19 cellular contexts compared by ENCODE assay signal in the genomic region with DNA sequence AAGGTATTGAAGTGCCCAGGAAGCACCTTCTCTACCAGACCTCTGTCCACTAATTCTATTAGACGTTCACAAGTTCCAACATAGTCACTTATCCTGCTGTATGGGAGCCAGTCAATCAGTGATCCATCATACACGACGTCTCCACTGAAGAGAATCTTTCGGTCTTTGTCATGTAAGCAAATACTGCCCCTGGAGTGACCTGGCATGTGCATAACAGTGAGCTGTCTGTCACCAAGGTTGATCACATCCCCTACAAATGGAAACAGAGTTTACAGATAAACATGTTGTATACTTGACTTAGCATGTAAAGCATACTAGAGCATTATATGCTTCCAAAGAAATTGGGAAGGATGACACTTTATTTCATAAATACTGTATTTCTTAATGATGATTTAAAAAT. TPM values are rescaled to one million over a fixed set of nuclear protein-coding genes. Genes with fewer than 3 reads are reported as not detected.
DNase-seq lines count a peak whose midpoint lies in the region; ATAC-seq, FAIRE-seq and TF ChIP-seq lines count a peak whose summit lies in the region.
"Had no signal": no experiment of that assay in that cellular context is flagged by ENCODE, and none has a peak within 500 bp of the region (broad histone marks: within the 10 kb centered on the region; RNA-seq: fewer than 3 reads in every experiment).

No MANE protein-coding gene starts in this region.

- H3K4me2 ChIP-seq in A549 (no peak overlapping the region), H1 (ENCODE audit: insufficient read depth in 1 of 2, low read depth in 2 of 2, low read length in 2 of 2) (peak overlapping the region; percentile 0 to 35; a peak in 1 of 4 replicates), neuronal stem cell (ENCODE audit: insufficient read depth, low read length, poor library complexity, severe bottlenecking) (no peak overlapping the region)

- CTCF ChIA-PET in A549 (lab: Yijun Ruan, JAX) = interaction anchor here (1.1 to 1.4 kb wide), 2 partner anchors 15 to 68 kb away, joined by 3 read pairs; partner anchors contain the start of gene LYSMD3
- CTCF ChIA-PET in H1 (lab: Charles Lee; ENCODE audit: partially characterized antibody) = interaction anchor here (0.8 to 2.1 kb wide), 7 partner anchors 10 to 69 kb away, joined by 3 to 7 read pairs (median 4); partner anchors contain the start of genes LYSMD3, MBLAC2 and POLR3G

- H2BK20ac ChIP-seq in H1 (ENCODE audit: low read length) = no peak overlapping the region

- H4K8ac ChIP-seq in H1 (ENCODE audit: extremely low read depth, insufficient read depth, low read length) (no peak overlapping the region), neuronal stem cell (ENCODE audit: low read depth, low read length) (no peak overlapping the region)

- intact Hi-C loops in psoas muscle (cut with DNase I) (no loop called here), left ventricle myocardium superior (cut with micrococcal nuclease) (no loop called here)

- H3K79me1 ChIP-seq in H1 (ENCODE audit: low read depth, low read length) (no peaks in the 10 kb centered on the region), neuronal stem cell (ENCODE audit: low read depth, low read length) (no peaks in the 10 kb centered on the region)

- H3K27me3 ChIP-seq in HAP-1 (ENCODE audit: low read depth) = no peaks in the 10 kb centered on the region
- no peaks in the 10 kb centered on the region for H3K27me3 ChIP-seq in H1 (replicated peaks in 1 of 4; ENCODE audit: control insufficient read depth in 3 of 4, extremely low read depth in 1 of 4, insufficient read depth in 3 of 4, low read length in 3 of 4)
- H3K27me3 ChIP-seq in psoas muscle (ENCODE audit: insufficient read depth in 3 of 3, low read length in 2 of 3) = no peaks in the 10 kb centered on the region
- no peaks in the 10 kb centered on the region for H3K27me3 ChIP-seq in neuronal stem cell (ENCODE audit: control insufficient read depth in 3 of 3, insufficient read depth in 3 of 3, low read depth in 1 of 3, low read length in 3 of 3)
- H3K27me3 ChIP-seq: BLaER1 treated with 17β-estradiol and CSF1 and Interleukin-3, amounts not matched to agents 10 nM and 100 nM had no signal

- H2BK15ac ChIP-seq in H1 (ENCODE audit: low read length) (no peak overlapping the region), neuronal stem cell (ENCODE audit: low read length) (no peak overlapping the region)

- in situ Hi-C loops in HAP-1 (cut with MboI; ENCODE audit: low sequenced_read_pairs) = no loop called here

- FAIRE-seq in A549 (lab: Jason Lieb, UNC) (no peak), H1 (lab: Jason Lieb, UNC) (peak; percentile 24)
- FAIRE-seq: HTR-8/SVneo had no signal

- H3K4ac ChIP-seq in H1 (replicated peaks; ENCODE audit: insufficient read length, low read depth, low read length) (no peak overlapping the region), neuronal stem cell (ENCODE audit: low read length) (no peak overlapping the region)

- H3K27ac ChIP-seq in A549 (no peak overlapping the region), H1 (ENCODE audit: low read depth, low read length) (no peak overlapping the region), psoas muscle (no peak overlapping the region), neuronal stem cell (replicated peaks; ENCODE audit: low read length) (no peak overlapping the region)
- H3K27ac ChIP-seq: BLaER1 treated with 17β-estradiol and CSF1 and Interleukin-3, amounts not matched to agents 10 nM and 100 nM had no signal

- TF ChIP-seq POLR2A in A549 (IDR thresholded peaks at IDR 0.05; ENCODE audit: low read length) (no peak), H1 (IDR thresholded peaks at IDR 0.05; ENCODE audit: control extremely low read depth in 1 of 2, low read depth in 2 of 2, low read length in 2 of 2) (no peak)

- H3K23ac ChIP-seq in H1 (ENCODE audit: insufficient read length) (no peak overlapping the region), neuronal stem cell (ENCODE audit: low read depth, low read length, poor library complexity) (no peak overlapping the region)

- H3K4me3 ChIP-seq in A549 = no peak overlapping the region
- H3K4me3 ChIP-seq in HAP-1 = no peak overlapping the region
- H3K4me3 ChIP-seq in H1 (ENCODE audit: extremely low read depth in 1 of 4, insufficient read depth in 2 of 4, low read depth in 3 of 4, low read length in 4 of 4) = no peak overlapping the region
- no peak overlapping the region for H3K4me3 ChIP-seq in psoas muscle
- no peak overlapping the region for H3K4me3 ChIP-seq in neuronal stem cell (ENCODE audit: low read length in 2 of 2)
- H3K4me3 ChIP-seq: BLaER1 treated with 17β-estradiol and CSF1 and Interleukin-3, amounts not matched to agents 10 nM and 100 nM had no signal

- DNase-seq in A549 (ENCODE audit: low read depth in 1 of 2, low spot score in 1 of 2) = no peak
- peak; percentile 36 to 44 for DNase-seq in HAP-1 (ENCODE audit: low spot score in 2 of 2)
- DNase-seq in H1 (ENCODE audit: low read depth in 1 of 2, low spot score in 2 of 2) = no peak
- DNase-seq in psoas muscle = no peak
- no peak for DNase-seq in neuronal stem cell (ENCODE audit: low spot score)
- DNase-seq in left ventricle myocardium superior = no peak
- DNase-seq: 8988T; Calu3; CD8-positive, alpha-beta T cell; DMS 273 treated with DMSO at 0.1 percent for 48 hours; DMS53; GDM1; HCEC 1CT; HFFc6; IMR-90; KBM-7 had no signal

- H2AFZ ChIP-seq in H1 (ENCODE audit: low read length) (no peak overlapping the region), neuronal stem cell (ENCODE audit: low read length) (no peak overlapping the region)

- H3K23me2 ChIP-seq in H1 (ENCODE audit: low read depth, low read length) = no peaks in the 10 kb centered on the region

- no peak overlapping the region for H3K18ac ChIP-seq in H1 (ENCODE audit: extremely low read depth, low read length)
- no peak overlapping the region for H3K18ac ChIP-seq in neuronal stem cell (ENCODE audit: low read length)

- no peak for TF ChIP-seq CTCF in A549 (IDR thresholded peaks at IDR 0.05)
- no peak for TF ChIP-seq CTCF in H1 (IDR thresholded peaks at IDR 0.05; ENCODE audit: control extremely low read depth in 1 of 3, insufficient read depth in 1 of 3, low read depth in 1 of 3, low read length in 3 of 3)
- TF ChIP-seq CTCF in psoas muscle (IDR thresholded peaks at IDR 0.05) = no peak

- no peak overlapping the region for H3K56ac ChIP-seq in H1 (replicated peaks; ENCODE audit: insufficient read length, low read depth, low read length)

- TF ChIP-seq EP300 in A549 (IDR thresholded peaks at IDR 0.05) (no peak), H1 (IDR thresholded peaks at IDR 0.05; ENCODE audit: borderline replicate concordance in 1 of 2, low read depth in 2 of 2, low read length in 2 of 2) (no peak)

- no peak overlapping the region for H2AK5ac ChIP-seq in H1 (ENCODE audit: low read depth, low read length)
- no peak overlapping the region for H2AK5ac ChIP-seq in neuronal stem cell (ENCODE audit: low read depth, low read length)

- H2BK5ac ChIP-seq in H1 (ENCODE audit: low read depth, low read length) (no peak overlapping the region), neuronal stem cell (ENCODE audit: low read length) (no peak overlapping the region)

- H4K91ac ChIP-seq in H1 (replicated peaks; ENCODE audit: insufficient read length, low read length) = no peak overlapping the region
- H4K91ac ChIP-seq in neuronal stem cell (ENCODE audit: low read depth, low read length, poor library complexity) = no peak overlapping the region

- H3K4me1 ChIP-seq in A549 (no peaks in the 10 kb centered on the region), HAP-1 (peaks cover 8% of the 10 kb centered on the region), H1 (replicated peaks in 1 of 4; ENCODE audit: control insufficient read depth in 3 of 4, insufficient read depth in 4 of 4, low read length in 3 of 4) (peaks cover 0 to 4% (median 0%) of the 10 kb centered on the region in 4 experiments; a peak in 4 of 7 replicates), psoas muscle (peaks cover 3% of the 10 kb centered on the region), neuronal stem cell (ENCODE audit: control insufficient read depth in 2 of 2, insufficient read depth in 1 of 2, low read depth in 1 of 2, low read length in 2 of 2) (no peaks in the 10 kb centered on the region)

- 82% methylated on average over 4 of the region's 4 CpGs for WGBS in A549 (ENCODE audit: missing lambda C conversion rate)
- WGBS in H1 (ENCODE audit: extremely low coverage in 1 of 2, insufficient coverage in 1 of 2, insufficient read length in 1 of 2, insufficient replicate concordance in 2 of 2, low coverage in 1 of 2, low lambda C conversion rate in 2 of 2, missing lambda C conversion rate in 1 of 2), 2 experiments = 39% methylated on average over 4 of the region's 4 CpGs; no CpG with 5 or more reads in 1 of the 2 experiments
- WGBS in psoas muscle, 3 donors = 37 to 55% (median 52%) methylated on average over 4 of the region's 4 CpGs
- no CpG with 5 or more reads among the region's 4 CpGs for WGBS in neuronal stem cell (ENCODE audit: extremely low coverage in 2 of 2, insufficient read length in 2 of 2, insufficient replicate concordance in 1 of 2), 2 donors

- H3K36me3 ChIP-seq in HAP-1 (replicated peaks) (no peaks in the 10 kb centered on the region), H1 (ENCODE audit: control insufficient read depth in 2 of 4, insufficient read depth in 4 of 4, low read length in 3 of 4) (no peaks in the 10 kb centered on the region; a peak in 1 of 8 replicates), psoas muscle (ENCODE audit: insufficient read depth in 1 of 2, low read depth in 1 of 2) (peaks cover 0 to 24% of the 10 kb centered on the region in 2 donors), neuronal stem cell (replicated peaks in 1 of 2; ENCODE audit: control insufficient read depth in 2 of 2, insufficient read depth in 2 of 2, low read length in 2 of 2) (peaks cover 0 to 10% of the 10 kb centered on the region in 2 donors)

- TF ChIP-seq RAD21 in A549 (conservative IDR thresholded peaks at IDR 0.05 in 1 of 2, IDR thresholded peaks at IDR 0.05 in 1 of 2) (no peak), H1 (IDR thresholded peaks at IDR 0.05 in 1 of 2, conservative IDR thresholded peaks at IDR 0.05 in 1 of 2; ENCODE audit: low read depth in 2 of 2, low read length in 2 of 2) (no peak)

- 0 out of 4 replicates have a peak, but pooled peaks cover 0 to 4% of the 10 kb centered on the region in 2 experiments for H3K79me2 ChIP-seq in H1 (ENCODE audit: control insufficient read depth in 1 of 2, insufficient read depth in 2 of 2, low read length in 2 of 2)

- POLR2A ChIA-PET in A549 (lab: Yijun Ruan, JAX) (no interaction called here), H1 (lab: Charles Lee; ENCODE audit: partially characterized antibody) (interaction anchor here (0.6 to 1.3 kb wide), 2 partner anchors 8 to 12 kb away, joined by 3 to 4 read pairs; no protein-coding TSS in a partner anchor)

- no peak overlapping the region for H2BK12ac ChIP-seq in H1 (ENCODE audit: low read depth, low read length)
- no peak overlapping the region for H2BK12ac ChIP-seq in neuronal stem cell (ENCODE audit: low read length)

- H3K9me3 ChIP-seq in A549 (no peaks in the 10 kb centered on the region), HAP-1 (no peaks in the 10 kb centered on the region), H1 (ENCODE audit: insufficient read depth in 2 of 2, low read depth in 1 of 2, low read length in 1 of 2) (no peaks in the 10 kb centered on the region), psoas muscle (no peaks in the 10 kb centered on the region), neuronal stem cell (replicated peaks in 1 of 2; ENCODE audit: control insufficient read depth in 2 of 2, insufficient read depth in 1 of 2, low read depth in 1 of 2, low read length in 2 of 2) (no peaks in the 10 kb centered on the region)

- no peaks in the 10 kb centered on the region for H4K20me1 ChIP-seq in H1 (replicated peaks in 1 of 2; ENCODE audit: control insufficient read depth in 1 of 2, insufficient read depth in 2 of 2, low read length in 2 of 2)
- H4K20me1 ChIP-seq: BLaER1 treated with 17β-estradiol and CSF1 and Interleukin-3, amounts not matched to agents 10 nM and 100 nM had no signal

- H2BK120ac ChIP-seq in H1 (replicated peaks; ENCODE audit: low read depth, low read length) (no peak overlapping the region), neuronal stem cell (ENCODE audit: low read depth, low read length) (no peak overlapping the region)

- H4K5ac ChIP-seq in H1 (ENCODE audit: insufficient read length, low read depth, low read length) = no peak overlapping the region

- no peak for ATAC-seq in A549
- ATAC-seq in psoas muscle = peak in 3 of 4 donors; percentile 36 to 62 (median 36)
- ATAC-seq in GM21381 (IDR thresholded peaks at IDR 0.05; ENCODE audit: unreplicated experiment) = no peak
- no peak for ATAC-seq in left ventricle myocardium superior
- ATAC-seq: CD8-positive, alpha-beta T cell had no signal

- H3K9ac ChIP-seq in H1 (replicated peaks in 1 of 4; ENCODE audit: extremely low read depth in 1 of 4, low read depth in 3 of 4, low read length in 3 of 4) = 0 out of 7 replicates have a peak overlapping the region, but pooled peaks of 1 of the 4 experiments have one; percentile 25
- no peak overlapping the region for H3K9ac ChIP-seq in neuronal stem cell (ENCODE audit: low read depth, low read length, poor library complexity)
- H3K9ac ChIP-seq: BLaER1 treated with 17β-estradiol and CSF1 and Interleukin-3, amounts not matched to agents 10 nM and 100 nM had no signal

- H3K14ac ChIP-seq in H1 (ENCODE audit: insufficient read length) = no peak overlapping the region
- no peak overlapping the region for H3K14ac ChIP-seq in neuronal stem cell (ENCODE audit: low read length)

RNA-seq across cellular contexts. Expression of gene MBLAC2, which starts 13.3 kb away (rescaled TPM):
- polyA plus RNA-seq in A549 (2011; rRNA removed) (4.4 and 5.3 TPM in 2 replicates), A549 (2017; fragmentation: RNase III; extraction: RNeasy Plus Mini Kit Qiagen cat#74134 plus additional on column Dnase treatment) (4.4 to 5.7 TPM (median 5.4 TPM) in 3 replicates), H1 (2011; rRNA removed) (2.8 and 4.8 TPM in 2 replicates), psoas muscle (1 to 10 TPM; 1.2 to 4.1 (median 1.8) TPM)
- 1.5 and 2.2 TPM in 2 replicates for polyA plus RNA-seq in A549 (2012; cell fraction: cytosol; rRNA removed)
- polyA plus RNA-seq in A549 (2012; cell fraction: nucleus; rRNA removed) = 2.7 and 2.9 TPM in 2 replicates
- polyA minus RNA-seq in A549 (2011; rRNA and poly(A)+ RNA removed) = 3.4 and 4.2 TPM in 2 replicates
- total RNA-seq in H1 (2021; fragmentation: NEBNext Ultra II Directional; extraction: Animal tissue kit (Norgen Biotek cat#: 25700)) = 5.7 and 6.7 TPM in 2 replicates
- polyA plus RNA-seq in H1 (2011; cell fraction: cytosol; rRNA removed) = 3.6 TPM
- 4.7 TPM for polyA plus RNA-seq in H1 (2011; cell fraction: nucleus; rRNA removed)
- 2.3 to 3.0 TPM (median 2.7 TPM) in 4 replicates for polyA plus RNA-seq in H1 (2012, experiment 1 of 2)
- polyA plus RNA-seq in H1 (2012, experiment 2 of 2) = 0.96 TPM
- 4.9 TPM for polyA plus RNA-seq in H1 (2013, experiment 1 of 2)
- polyA plus RNA-seq in H1 (2013, experiment 2 of 2) = 4.3 TPM
- polyA minus RNA-seq in H1 (2011; rRNA and poly(A)+ RNA removed) = 5.7 and 5.9 TPM in 2 replicates
- 6.0 TPM for polyA minus RNA-seq in H1 (2011; cell fraction: cytosol; rRNA and poly(A)+ RNA removed)
- polyA minus RNA-seq in H1 (2011; cell fraction: nucleus; rRNA and poly(A)+ RNA removed) = 22.8 TPM
- total RNA-seq in psoas muscle (1 to 10 TPM; 2.2 to 2.9 (median 2.6) TPM), left ventricle myocardium superior (4.1 TPM)
- polyA plus RNA-seq in neuronal stem cell (2013, experiment 1 of 2) = 4.9 TPM
- polyA plus RNA-seq in neuronal stem cell (2013, experiment 2 of 2) = 5.1 TPM

RNA-seq across cellular contexts. Expression of gene POLR3G, which starts 13.4 kb away (rescaled TPM):
- polyA plus RNA-seq in A549 (2011; rRNA removed) (15.7 and 22.6 TPM in 2 replicates), A549 (2017; fragmentation: RNase III; extraction: RNeasy Plus Mini Kit Qiagen cat#74134 plus additional on column Dnase treatment) (11.6 to 17.5 TPM (median 11.7 TPM) in 3 replicates), H1 (2011; rRNA removed) (119 and 149 TPM in 2 replicates), psoas muscle (1 to 10 TPM; 1.1 to 4.9 (median 4.1) TPM)
- polyA plus RNA-seq in A549 (2012; cell fraction: cytosol; rRNA removed) = 18.5 and 28.6 TPM in 2 replicates
- 13.6 and 21.8 TPM in 2 replicates for polyA plus RNA-seq in A549 (2012; cell fraction: nucleus; rRNA removed)
- polyA minus RNA-seq in A549 (2011; rRNA and poly(A)+ RNA removed) = 2.4 and 3.5 TPM in 2 replicates
- 163 and 179 TPM in 2 replicates for total RNA-seq in H1 (2021; fragmentation: NEBNext Ultra II Directional; extraction: Animal tissue kit (Norgen Biotek cat#: 25700))
- 127 TPM for polyA plus RNA-seq in H1 (2011; cell fraction: cytosol; rRNA removed)
- polyA plus RNA-seq in H1 (2011; cell fraction: nucleus; rRNA removed) = 54.1 TPM
- polyA plus RNA-seq in H1 (2012, experiment 1 of 2) = 95.3 to 145 TPM (median 125 TPM) in 4 replicates
- 13.6 TPM for polyA plus RNA-seq in H1 (2012, experiment 2 of 2)
- polyA plus RNA-seq in H1 (2013, experiment 1 of 2) = 227 TPM
- polyA plus RNA-seq in H1 (2013, experiment 2 of 2) = 228 TPM
- 62.6 and 70.0 TPM in 2 replicates for polyA minus RNA-seq in H1 (2011; rRNA and poly(A)+ RNA removed)
- 76.5 TPM for polyA minus RNA-seq in H1 (2011; cell fraction: cytosol; rRNA and poly(A)+ RNA removed)
- 89.6 TPM for polyA minus RNA-seq in H1 (2011; cell fraction: nucleus; rRNA and poly(A)+ RNA removed)
- total RNA-seq in psoas muscle (1 to 10 TPM; 1.0 to 1.9 (median 1.7) TPM), left ventricle myocardium superior (1.5 TPM)
- polyA plus RNA-seq in neuronal stem cell (2013, experiment 1 of 2) = 1.6 TPM
- 1.9 TPM for polyA plus RNA-seq in neuronal stem cell (2013, experiment 2 of 2)

RNA-seq across cellular contexts. Expression of gene CETN3, which starts 51.7 kb away (rescaled TPM):
- 18.4 and 50.8 TPM in 2 replicates for polyA plus RNA-seq in A549 (2011; rRNA removed)
- 2.7 and 5.4 TPM in 2 replicates for polyA plus RNA-seq in A549 (2012; cell fraction: cytosol; rRNA removed)
- 0.84 and 1.4 TPM in 2 replicates for polyA plus RNA-seq in A549 (2012; cell fraction: nucleus; rRNA removed)
- polyA plus RNA-seq in A549 (2017; fragmentation: RNase III; extraction: RNeasy Plus Mini Kit Qiagen cat#74134 plus additional on column Dnase treatment) = 49.8 to 52.9 TPM (median 49.9 TPM) in 3 replicates
- 0.39 and 1.4 TPM in 2 replicates for polyA minus RNA-seq in A549 (2011; rRNA and poly(A)+ RNA removed)
- 38.4 and 43.8 TPM in 2 replicates for total RNA-seq in H1 (2021; fragmentation: NEBNext Ultra II Directional; extraction: Animal tissue kit (Norgen Biotek cat#: 25700))
- polyA plus RNA-seq in H1 (2011; rRNA removed) = 2.8 and 4.8 TPM in 2 replicates
- polyA plus RNA-seq in H1 (2011; cell fraction: cytosol; rRNA removed) = 22.0 TPM
- polyA plus RNA-seq in H1 (2011; cell fraction: nucleus; rRNA removed) = 0.96 TPM
- polyA plus RNA-seq in H1 (2012, experiment 1 of 2) = 20.8 to 48.4 TPM (median 22.5 TPM) in 4 replicates
- polyA plus RNA-seq in H1 (2012, experiment 2 of 2) = 13.2 TPM
- 22.6 TPM for polyA plus RNA-seq in H1 (2013, experiment 1 of 2)
- polyA plus RNA-seq in H1 (2013, experiment 2 of 2) = 22.4 TPM
- 1.1 and 1.2 TPM in 2 replicates for polyA minus RNA-seq in H1 (2011; rRNA and poly(A)+ RNA removed)
- 7.6 TPM for polyA minus RNA-seq in H1 (2011; cell fraction: cytosol; rRNA and poly(A)+ RNA removed)
- polyA minus RNA-seq in H1 (2011; cell fraction: nucleus; rRNA and poly(A)+ RNA removed) = 4.6 TPM
- 10 to 100 TPM in 2 of 4 donors, 1 to 10 TPM in 2; 6.2 to 11.1 (median 9.8) TPM for total RNA-seq in psoas muscle
- polyA plus RNA-seq in psoas muscle = 10 to 100 TPM in 2 of 3 donors, 1 to 10 TPM in 1; 9.9 to 11.2 (median 11.0) TPM
- polyA plus RNA-seq in neuronal stem cell (2013, experiment 1 of 2) = 72.5 TPM
- 76.3 TPM for polyA plus RNA-seq in neuronal stem cell (2013, experiment 2 of 2)
- total RNA-seq in left ventricle myocardium superior = 26.9 TPM

Comparison
In these comparisons a context has a peak if more than half of its experiments do, and no peak if none do; other contexts are left out.
1. ATAC-seq: peak in psoas muscle (3 of 4); none in A549 (0 of 2), GM21381 (single experiment) and left ventricle myocardium superior (single experiment).
2. DNase-seq: peak in HAP-1 (2 of 2); none in A549 (0 of 2), H1 (0 of 2), psoas muscle (0 of 2), neuronal stem cell (single experiment) and left ventricle myocardium superior (single experiment).
3. H3K4me2 ChIP-seq: peak in H1 (2 of 2); none in A549 (single experiment) and neuronal stem cell (single experiment).
4. RNA of gene POLR3G, which starts 13.4 kb away (total RNA-seq): 163 to 179 TPM in H1; 1.0 to 1.9 TPM in psoas muscle and 1.5 TPM in left ventricle myocardium superior (single experiment); every median in the first group is over 10 times any median in the second.
5. Of the 18 proteins assayed by ChIP-seq in both H1 and A549: peak only in H1: none; only in A549: MAFK; in both: none; in neither: 17.